In the genomic region with DNA sequence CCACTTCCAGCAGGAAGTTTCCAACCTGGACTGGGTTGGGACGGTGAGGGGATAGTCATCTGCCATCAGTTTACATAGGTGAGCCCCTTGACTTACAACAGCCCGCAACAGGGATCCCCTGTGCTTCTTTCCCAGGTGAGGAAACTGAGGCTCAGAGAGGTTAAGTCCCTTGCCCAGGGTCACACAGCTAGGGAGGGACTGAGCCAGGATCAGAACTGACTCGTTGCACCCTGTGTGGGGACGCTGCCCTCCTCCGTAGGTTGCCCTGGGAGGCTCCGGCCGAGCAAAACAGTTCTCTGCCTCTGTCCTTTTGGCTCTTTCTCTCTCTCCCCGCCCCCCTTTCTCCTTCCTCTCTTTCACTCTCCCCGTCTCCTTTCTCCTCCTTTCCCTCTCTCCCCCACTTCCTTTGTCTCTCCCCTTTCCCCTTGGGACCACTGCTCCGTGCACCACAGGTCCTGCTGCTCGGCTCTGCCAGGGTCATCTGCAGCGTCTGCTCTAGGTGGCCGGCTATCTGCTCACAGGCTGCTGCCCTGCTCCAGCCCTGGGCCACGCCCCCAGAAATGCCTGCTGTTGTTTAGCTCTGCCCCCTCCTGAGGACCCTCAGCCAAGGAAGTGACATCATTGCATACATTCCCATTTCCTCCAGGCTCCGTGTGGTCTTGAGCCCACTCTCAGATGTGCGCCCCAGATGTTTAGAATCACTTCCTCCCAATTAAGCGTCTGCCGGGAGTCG, we compare ENCODE assay signal across 15 cellular contexts.
DNase-seq lines count a peak whose midpoint lies in the region; ATAC-seq and TF ChIP-seq lines count a peak whose summit lies in the region.
"Had no signal": no experiment of that assay in that cellular context is flagged by ENCODE, and none has a peak within 500 bp of the region (broad histone marks: within the 10 kb centered on the region; RNA-seq: fewer than 3 reads in every experiment).

No MANE protein-coding gene starts in this region.

- H3K27ac Mint-ChIP-seq in stimulated activated memory B cell treated with anti-CD40 and anti-IgM and Interleukin-4, amounts not matched to agents 10 μg/mL and 1 μg/mL and 100 μg/mL, for 72 hours, result peak overlapping the region; percentile 84
- H3K27ac Mint-ChIP-seq in naive thymus-derived CD8-positive, alpha-beta T cell, result no peak overlapping the region
- H3K27ac Mint-ChIP-seq: activated CD4-positive, alpha-beta T cell treated with anti-CD3 and anti-CD28 coated beads, Interleukin-2, amount 10 ng/mL, durations not matched to agents 24 days and 14 days; activated T-helper 2 cell treated with anti-CD3 and anti-CD28 coated beads, Interferon-gamma antibody, Interleukin-2, Interleukin-4, amounts not matched to agents 10 μg/mL and 5 μg/mL and 100 μg/mL, durations not matched to agents 14 hours and 24 hours and 36 hours had no signal

- H3K36me3 ChIP-seq in iPS-20b (ENCODE audit: insufficient read depth, low read depth, low read length), result 0 out of 2 replicates have a peak, but pooled peaks cover 7% of the 10 kb centered on the region

- H3K4me1 ChIP-seq in iPS-20b (ENCODE audit: insufficient read depth, low read length), result peaks cover 17% of the 10 kb centered on the region

- peak overlapping the region; percentile 62 for H3K27ac ChIP-seq in iPS-20b (ENCODE audit: low read length)
- H3K27ac ChIP-seq: esophagus muscularis mucosa had no signal

- peak; percentile 9 for DNase-seq in NCI-H2107 treated with DMSO at 0.1 percent for 48 hours (lab: John Stamatoyannopoulos, UW; ENCODE audit: unreplicated experiment)
- no peak for DNase-seq in NCI-H2107 (lab: John Stamatoyannopoulos, UW)
- no peak for DNase-seq in naive thymus-derived CD8-positive, alpha-beta T cell
- no peak for DNase-seq in cerebellum (ENCODE audit: low spot score)
- DNase-seq: activated CD4-positive, alpha-beta T cell treated with anti-CD3 and anti-CD28 coated beads, Interleukin-2, amount 10 ng/mL, durations not matched to agents 24 days and 14 days; DMS79; HCEC 1CT; kidney; posterior cingulate gyrus had no signal

- peak overlapping the region; percentile 69 for H3K4me3 Mint-ChIP-seq in stimulated activated memory B cell treated with anti-CD40 and anti-IgM and Interleukin-4, amounts not matched to agents 10 μg/mL and 1 μg/mL and 100 μg/mL, for 72 hours
- no peak overlapping the region for H3K4me3 Mint-ChIP-seq in naive thymus-derived CD8-positive, alpha-beta T cell
- H3K4me3 Mint-ChIP-seq: activated CD4-positive, alpha-beta T cell treated with anti-CD3 and anti-CD28 coated beads, Interleukin-2, amount 10 ng/mL, durations not matched to agents 24 days and 14 days had no signal

- H3K27me3 Mint-ChIP-seq in stimulated activated memory B cell treated with anti-CD40 and anti-IgM and Interleukin-4, amounts not matched to agents 10 μg/mL and 1 μg/mL and 100 μg/mL, for 72 hours, result peaks cover 8% of the 10 kb centered on the region
- H3K27me3 Mint-ChIP-seq in naive thymus-derived CD8-positive, alpha-beta T cell, result no peaks in the 10 kb centered on the region
- H3K27me3 Mint-ChIP-seq: activated CD4-positive, alpha-beta T cell treated with anti-CD3 and anti-CD28 coated beads, Interleukin-2, amount 10 ng/mL, durations not matched to agents 24 days and 14 days had no signal

- no peaks in the 10 kb centered on the region for H3K9me3 Mint-ChIP-seq in stimulated activated memory B cell treated with anti-CD40 and anti-IgM and Interleukin-4, amounts not matched to agents 10 μg/mL and 1 μg/mL and 100 μg/mL, for 72 hours
- no peaks in the 10 kb centered on the region for H3K9me3 Mint-ChIP-seq in naive thymus-derived CD8-positive, alpha-beta T cell
- H3K9me3 Mint-ChIP-seq: activated CD4-positive, alpha-beta T cell treated with anti-CD3 and anti-CD28 coated beads, Interleukin-2, amount 10 ng/mL, durations not matched to agents 24 days and 14 days; activated T-helper 2 cell treated with anti-CD3 and anti-CD28 coated beads, Interferon-gamma antibody, Interleukin-2, Interleukin-4, amounts not matched to agents 10 μg/mL and 5 μg/mL and 100 μg/mL, durations not matched to agents 14 hours and 24 hours and 36 hours had no signal

- H3K9ac ChIP-seq in iPS-20b (ENCODE audit: low read depth, low read length), result peak overlapping the region; percentile 63; the same call in 1 of the 2 replicates

- no peaks in the 10 kb centered on the region for H3K9me3 ChIP-seq in iPS-20b (ENCODE audit: insufficient read depth, low read depth, low read length)
- H3K9me3 ChIP-seq: esophagus muscularis mucosa had no signal

- ATAC-seq in SK-N-SH treated with all-trans-retinoic acid at 6 μM for 48 hours, result peak; percentile 11; the same call in 1 of the 3 replicates
- ATAC-seq in stimulated activated memory B cell treated with anti-CD40 and anti-IgM and Interleukin-4, amounts not matched to agents 10 μg/mL and 1 μg/mL and 100 μg/mL, for 72 hours, result peak; percentile 39
- ATAC-seq in HG02610 (IDR thresholded peaks at IDR 0.05; ENCODE audit: unreplicated experiment), result no peak
- no peak for ATAC-seq in naive thymus-derived CD8-positive, alpha-beta T cell

- H3K4me3 ChIP-seq in iPS-20b (ENCODE audit: low read length), result peak overlapping the region; percentile 19; the same call in 1 of the 2 replicates
- H3K4me3 ChIP-seq: esophagus muscularis mucosa had no signal

- no peaks in the 10 kb centered on the region for H3K36me3 Mint-ChIP-seq in stimulated activated memory B cell treated with anti-CD40 and anti-IgM and Interleukin-4, amounts not matched to agents 10 μg/mL and 1 μg/mL and 100 μg/mL, for 72 hours
- H3K36me3 Mint-ChIP-seq in naive thymus-derived CD8-positive, alpha-beta T cell, result peaks cover 0 to 8% (median 0%) of the 10 kb centered on the region in 3 donors

- H3K4me1 Mint-ChIP-seq in stimulated activated memory B cell treated with anti-CD40 and anti-IgM and Interleukin-4, amounts not matched to agents 10 μg/mL and 1 μg/mL and 100 μg/mL, for 72 hours, result peaks cover 33% of the 10 kb centered on the region
- peaks cover 0 to 5% (median 2%) of the 10 kb centered on the region in 4 donors for H3K4me1 Mint-ChIP-seq in naive thymus-derived CD8-positive, alpha-beta T cell
- H3K4me1 Mint-ChIP-seq: activated CD4-positive, alpha-beta T cell treated with anti-CD3 and anti-CD28 coated beads, Interleukin-2, amount 10 ng/mL, durations not matched to agents 24 days and 14 days had no signal

- POLR2A ChIA-PET in naive thymus-derived CD8-positive, alpha-beta T cell (lab: Charles Lee), result interaction anchor here (0.7 kb wide), 1 partner anchor 184 kb away, joined by 4 read pairs; no protein-coding TSS in a partner anchor

- H3K27me3 ChIP-seq in iPS-20b (ENCODE audit: insufficient read depth, low read length), result peaks cover 14% of the 10 kb centered on the region
- H3K27me3 ChIP-seq: esophagus muscularis mucosa had no signal

TF ChIP-seq in SK-N-SH treated with all-trans-retinoic acid at 6 μM for 48 hours, 23 proteins besides CTCF, POLR2A, EP300 and RAD21:
- TF ChIP-seq TCF4 (CRISPR knock-in tag; IDR thresholded peaks at IDR 0.05; ENCODE audit: borderline replicate concordance), result 0 out of 2 replicates have a peak, but pooled peaks have one; percentile 22
- TF ChIP-seq, protein P1, sequence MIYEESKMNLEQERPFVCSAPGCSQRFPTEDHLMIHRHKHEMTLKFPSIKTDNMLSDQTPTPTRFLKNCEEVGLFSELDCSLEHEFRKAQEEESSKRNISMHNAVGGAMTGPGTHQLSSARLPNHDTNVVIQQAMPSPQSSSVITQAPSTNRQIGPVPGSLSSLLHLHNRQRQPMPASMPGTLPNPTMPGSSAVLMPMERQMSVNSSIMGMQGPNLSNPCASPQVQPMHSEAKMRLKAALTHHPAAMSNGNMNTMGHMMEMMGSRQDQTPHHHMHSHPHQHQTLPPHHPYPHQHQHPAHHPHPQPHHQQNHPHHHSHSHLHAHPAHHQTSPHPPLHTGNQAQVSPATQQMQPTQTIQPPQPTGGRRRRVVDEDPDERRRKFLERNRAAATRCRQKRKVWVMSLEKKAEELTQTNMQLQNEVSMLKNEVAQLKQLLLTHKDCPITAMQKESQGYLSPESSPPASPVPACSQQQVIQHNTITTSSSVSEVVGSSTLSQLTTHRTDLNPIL (CRISPR knock-in tag; IDR thresholded peaks at IDR 0.05; ENCODE audit: low read depth), result no peak
TF ChIP-seq in SK-N-SH treated with all-trans-retinoic acid at 6 μM for 48 hours: peak in this region for 1.

Comparison
In these comparisons a context has a peak if more than half of its experiments do, and no peak if none do; other contexts are left out.
1. ATAC-seq: peak in SK-N-SH treated with all-trans-retinoic acid at 6 μM for 48 hours (single experiment) and stimulated activated memory B cell treated with anti-CD40 and anti-IgM and Interleukin-4, amounts not matched to agents 10 μg/mL and 1 μg/mL and 100 μg/mL, for 72 hours (single experiment); none in HG02610 (single experiment) and naive thymus-derived CD8-positive, alpha-beta T cell (0 of 2).